ENCODE assay signal across 23 cellular contexts in the genomic region with DNA sequence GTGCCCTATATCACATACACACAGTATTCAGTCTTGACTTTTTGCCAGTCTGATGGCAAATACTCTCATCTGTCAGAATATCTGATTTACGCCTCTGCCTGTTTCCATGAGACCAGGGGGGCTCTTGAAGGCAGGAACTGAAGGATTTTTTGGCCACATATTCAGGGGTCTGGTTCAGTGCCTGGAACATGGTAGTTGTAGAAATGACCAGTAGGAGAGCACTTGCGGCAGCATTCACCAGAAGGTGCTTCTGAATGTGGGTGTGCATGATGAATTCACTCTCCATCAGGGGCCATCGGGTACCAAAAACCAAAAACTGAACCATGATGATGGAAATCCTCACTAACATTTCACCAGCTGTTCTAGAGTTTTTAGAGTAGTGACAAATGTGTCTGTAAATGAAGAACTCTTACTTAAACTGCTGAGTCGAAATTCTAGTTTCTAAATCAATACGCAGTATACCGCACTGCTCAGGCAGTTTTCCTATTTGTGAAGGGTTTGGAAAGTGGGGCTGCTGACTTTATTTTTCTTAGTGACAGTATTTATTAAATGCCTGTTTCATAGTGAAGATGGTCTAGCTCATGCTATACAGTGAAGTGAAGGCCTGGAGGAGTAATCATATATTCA.
"Had no signal": no experiment of that assay in that cellular context is flagged by ENCODE, and none has a peak within 500 bp of the region (broad histone marks: within the 10 kb centered on the region; RNA-seq: fewer than 3 reads in every experiment).

No MANE protein-coding gene starts in this region.

- H3K27ac Mint-ChIP-seq: activated CD8-positive, alpha-beta T cell treated with anti-CD3 and anti-CD28 coated beads for 36 hours; activated naive CD4-positive, alpha-beta T cell treated with anti-CD3 and anti-CD28 coated beads, Interleukin-2, amount 50 U/mL, for 24 hours; natural killer cell; stimulated activated naive CD8-positive, alpha-beta T cell treated with anti-CD3 and anti-CD28 coated beads, Interleukin-15, Interleukin-2, amounts not matched to agents 100 ng/mL and 50 ng/mL, for 24 hours had no signal

- H3K9me3 ChIP-seq: body of pancreas, colonic mucosa, gastrocnemius medialis, left ventricle myocardium inferior, uterus had no signal

- H3K4me3 ChIP-seq: body of pancreas, colonic mucosa, gastrocnemius medialis, hepatocyte, left ventricle myocardium inferior, lung, uterus had no signal

- H3K36me3 Mint-ChIP-seq: activated naive CD4-positive, alpha-beta T cell treated with anti-CD3 and anti-CD28 coated beads, Interleukin-2, amount 50 U/mL, for 24 hours; natural killer cell had no signal

- H2AFZ ChIP-seq: hepatocyte had no signal

- H3K4me3 Mint-ChIP-seq: activated CD8-positive, alpha-beta T cell treated with anti-CD3 and anti-CD28 coated beads for 36 hours; activated naive CD4-positive, alpha-beta T cell treated with anti-CD3 and anti-CD28 coated beads, Interleukin-2, amount 50 U/mL, for 24 hours; natural killer cell; stimulated activated naive CD8-positive, alpha-beta T cell treated with anti-CD3 and anti-CD28 coated beads, Interleukin-15, Interleukin-2, amounts not matched to agents 100 ng/mL and 50 ng/mL, for 24 hours; type B pancreatic cell had no signal

- H3K36me3 ChIP-seq: colonic mucosa, gastrocnemius medialis, uterus had no signal

- H3K4me1 ChIP-seq: colonic mucosa, uterus had no signal

- ATAC-seq: activated CD8-positive, alpha-beta T cell treated with anti-CD3 and anti-CD28 coated beads for 36 hours; body of pancreas; gastrocnemius medialis; natural killer cell; right cardiac atrium had no signal

- H3K4me2 ChIP-seq: hepatocyte had no signal

- H3K4me1 Mint-ChIP-seq: activated naive CD4-positive, alpha-beta T cell treated with anti-CD3 and anti-CD28 coated beads, Interleukin-2, amount 50 U/mL, for 24 hours; natural killer cell had no signal

- H3K9me3 Mint-ChIP-seq: activated CD8-positive, alpha-beta T cell treated with anti-CD3 and anti-CD28 coated beads for 36 hours; activated naive CD4-positive, alpha-beta T cell treated with anti-CD3 and anti-CD28 coated beads, Interleukin-2, amount 50 U/mL, for 24 hours; natural killer cell; stimulated activated naive CD8-positive, alpha-beta T cell treated with anti-CD3 and anti-CD28 coated beads, Interleukin-15, Interleukin-2, amounts not matched to agents 100 ng/mL and 50 ng/mL, for 24 hours; type B pancreatic cell had no signal

- H3K27me3 ChIP-seq: body of pancreas, colonic mucosa, gastrocnemius medialis, hepatocyte, uterus had no signal

- H3K27ac ChIP-seq: body of pancreas, colonic mucosa, gastrocnemius medialis, hepatocyte, uterus had no signal

- DNase-seq: activated CD4-positive, alpha-beta T cell treated with anti-CD3 and anti-CD28 coated beads for 4 hours; activated CD4-positive, CD25-positive, alpha-beta regulatory T cell; activated CD8-positive, alpha-beta T cell treated with anti-CD3 and anti-CD28 coated beads for 36 hours; activated gamma-delta T cell treated with Interleukin-2 at 50 U/mL for 16 hours; aorta; body of pancreas; colonic mucosa; effector CD8-positive, alpha-beta T cell; gastrocnemius medialis; islet precursor cell; left ventricle myocardium inferior; mesendoderm; natural killer cell; right cardiac atrium; stimulated activated CD4-positive, alpha-beta T cell treated with anti-CD3 and anti-CD28 coated beads, Interleukin-15, amount 100 ng/mL, for 24 hours; stimulated activated CD4-positive, alpha-beta T cell treated with anti-CD3 and anti-CD28 coated beads, Interleukin-2, amount 100 ng/mL, for 24 hours; substantia nigra; uterus had no signal
